ENCODE assay signal across 15 cellular contexts in genomic region chr11:115439385-115439784, GRCh38.
DNase-seq lines count a peak whose midpoint lies in the region; ATAC-seq and TF ChIP-seq lines count a peak whose summit lies in the region.
"Had no signal": no experiment of that assay in that cellular context is flagged by ENCODE, and none has a peak within 500 bp of the region (broad histone marks: within the 10 kb centered on the region; RNA-seq: fewer than 3 reads in every experiment).

No MANE protein-coding gene starts in this region.

- H3K4me1 Mint-ChIP-seq in memory B cell (no peaks in the 10 kb centered on the region), HFFc6 (ENCODE audit: low read depth) (no peaks in the 10 kb centered on the region)
- H3K4me1 Mint-ChIP-seq in activated CD4-positive, alpha-beta T cell treated with anti-CD3 and anti-CD28 coated beads, Interleukin-2, amount 10 ng/mL, durations not matched to agents 24 days and 14 days: no peaks in the 10 kb centered on the region
- H3K4me1 Mint-ChIP-seq: activated CD4-positive, alpha-beta T cell treated with anti-CD3 and anti-CD28 coated beads, Interleukin-2, amount 10 ng/mL, durations not matched to agents 7 days and 5 days; CD4-positive, CD25-positive, alpha-beta regulatory T cell; natural killer cell had no signal

- intact Hi-C loops in activated CD4-positive, alpha-beta T cell treated with anti-CD3 and anti-CD28 coated beads, Interleukin-2, amount 10 ng/mL, durations not matched to agents 24 days and 14 days (cut with micrococcal nuclease): no loop called here

- H3K9me3 Mint-ChIP-seq in memory B cell (no peaks in the 10 kb centered on the region), HFFc6 (peaks cover 34% of the 10 kb centered on the region)
- H3K9me3 Mint-ChIP-seq in activated CD4-positive, alpha-beta T cell treated with anti-CD3 and anti-CD28 coated beads, Interleukin-2, amount 10 ng/mL, durations not matched to agents 24 days and 14 days: peaks cover 1% of the 10 kb centered on the region
- H3K9me3 Mint-ChIP-seq: activated CD4-positive, alpha-beta T cell treated with anti-CD3 and anti-CD28 coated beads, Interleukin-2, amount 10 ng/mL, durations not matched to agents 7 days and 5 days had no signal

- no peaks in the 10 kb centered on the region for H3K36me3 Mint-ChIP-seq in memory B cell
- H3K36me3 Mint-ChIP-seq in HFFc6 (ENCODE audit: low read depth): no peaks in the 10 kb centered on the region
- H3K36me3 Mint-ChIP-seq in activated CD4-positive, alpha-beta T cell treated with anti-CD3 and anti-CD28 coated beads, Interleukin-2, amount 10 ng/mL, durations not matched to agents 24 days and 14 days (ENCODE audit: low read depth): no peaks in the 10 kb centered on the region
- H3K36me3 Mint-ChIP-seq: CD4-positive, CD25-positive, alpha-beta regulatory T cell; natural killer cell had no signal

- DNase-seq in DMS53 treated with DMSO at 0.1 percent for 48 hours (lab: John Stamatoyannopoulos, UW; ENCODE audit: unreplicated experiment) (peak; percentile 33), NAMALWA (ENCODE audit: low spot score) (peak; percentile 9), astrocyte of the cerebellum (ENCODE audit: low read depth) (peak; percentile 36), memory B cell (ENCODE audit: low spot score in 2 of 2) (no peak), HFFc6 (no peak), T1000 (lab: John Stamatoyannopoulos, UW) (no peak)
- DNase-seq in activated CD4-positive, alpha-beta T cell treated with anti-CD3 and anti-CD28 coated beads, Interleukin-2, amount 10 ng/mL, durations not matched to agents 24 days and 14 days: no peak
- no peak for DNase-seq in activated T-cell treated with anti-CD3 and anti-CD28 coated beads, Interleukin-2, amount 50 U/mL, for 1 hour
- DNase-seq: activated CD4-positive, alpha-beta T cell treated with anti-CD3 and anti-CD28 coated beads, Interleukin-2, amount 10 ng/mL, durations not matched to agents 7 days and 5 days; activated T-cell treated with anti-CD3 and anti-CD28 coated beads, Interleukin-2, amount 50 U/mL, for 24 hours; CD4-positive, CD25-positive, alpha-beta regulatory T cell; left ventricle myocardium inferior; natural killer cell; NCI-H226; T-helper 1 cell had no signal

- no peak overlapping the region for H3K4me3 ChIP-seq in astrocyte of the cerebellum (ENCODE audit: low read depth, low read length)
- H3K4me3 ChIP-seq: left ventricle myocardium inferior had no signal

- H3K4me3 Mint-ChIP-seq in memory B cell (no peak overlapping the region), HFFc6 (no peak overlapping the region)
- no peak overlapping the region for H3K4me3 Mint-ChIP-seq in activated CD4-positive, alpha-beta T cell treated with anti-CD3 and anti-CD28 coated beads, Interleukin-2, amount 10 ng/mL, durations not matched to agents 24 days and 14 days
- H3K4me3 Mint-ChIP-seq: activated CD4-positive, alpha-beta T cell treated with anti-CD3 and anti-CD28 coated beads, Interleukin-2, amount 10 ng/mL, durations not matched to agents 7 days and 5 days; activated T-cell treated with anti-CD3 and anti-CD28 coated beads, Interleukin-2, amount 50 U/mL, for 24 hours; CD4-positive, CD25-positive, alpha-beta regulatory T cell; natural killer cell had no signal

- in situ Hi-C loops in astrocyte of the cerebellum (cut with HindIII; ENCODE audit: low sequenced_read_pairs): no loop called here

- H3K27ac Mint-ChIP-seq in memory B cell (no peak overlapping the region), HFFc6 (no peak overlapping the region)
- H3K27ac Mint-ChIP-seq in activated CD4-positive, alpha-beta T cell treated with anti-CD3 and anti-CD28 coated beads, Interleukin-2, amount 10 ng/mL, durations not matched to agents 24 days and 14 days: no peak overlapping the region
- H3K27ac Mint-ChIP-seq: activated CD4-positive, alpha-beta T cell treated with anti-CD3 and anti-CD28 coated beads, Interleukin-2, amount 10 ng/mL, durations not matched to agents 7 days and 5 days; activated T-cell treated with anti-CD3 and anti-CD28 coated beads, Interleukin-2, amount 50 U/mL, for 24 hours; CD4-positive, CD25-positive, alpha-beta regulatory T cell; natural killer cell had no signal

- TF ChIP-seq CTCF in astrocyte of the cerebellum (IDR thresholded peaks at IDR 0.05; ENCODE audit: low read depth, low read length, missing control alignments) (no peak), HFFc6 (IDR thresholded peaks at IDR 0.05) (no peak)

- H3K27me3 Mint-ChIP-seq in memory B cell (peaks cover 2% of the 10 kb centered on the region), HFFc6 (ENCODE audit: insufficient read depth) (no peaks in the 10 kb centered on the region; the same call in 1 of the 2 replicates)
- H3K27me3 Mint-ChIP-seq in activated CD4-positive, alpha-beta T cell treated with anti-CD3 and anti-CD28 coated beads, Interleukin-2, amount 10 ng/mL, durations not matched to agents 24 days and 14 days: no peaks in the 10 kb centered on the region
- H3K27me3 Mint-ChIP-seq: activated CD4-positive, alpha-beta T cell treated with anti-CD3 and anti-CD28 coated beads, Interleukin-2, amount 10 ng/mL, durations not matched to agents 7 days and 5 days; activated T-cell treated with anti-CD3 and anti-CD28 coated beads, Interleukin-2, amount 50 U/mL, for 24 hours; CD4-positive, CD25-positive, alpha-beta regulatory T cell had no signal

- ATAC-seq in memory B cell (ENCODE audit: low read depth): peak; percentile 56
- ATAC-seq: natural killer cell had no signal

Comparison
In these comparisons a context has a peak if more than half of its experiments do, and no peak if none do; other contexts are left out.
1. DNase-seq: peak in DMS53 treated with DMSO at 0.1 percent for 48 hours (single experiment), NAMALWA (single experiment) and astrocyte of the cerebellum (single experiment); none in memory B cell (0 of 2), HFFc6 (single experiment), activated CD4-positive, alpha-beta T cell treated with anti-CD3 and anti-CD28 coated beads, Interleukin-2, amount 10 ng/mL, durations not matched to agents 24 days and 14 days (single experiment), T1000 (single experiment) and activated T-cell treated with anti-CD3 and anti-CD28 coated beads, Interleukin-2, amount 50 U/mL, for 1 hour (single experiment).